In the genomic region with DNA sequence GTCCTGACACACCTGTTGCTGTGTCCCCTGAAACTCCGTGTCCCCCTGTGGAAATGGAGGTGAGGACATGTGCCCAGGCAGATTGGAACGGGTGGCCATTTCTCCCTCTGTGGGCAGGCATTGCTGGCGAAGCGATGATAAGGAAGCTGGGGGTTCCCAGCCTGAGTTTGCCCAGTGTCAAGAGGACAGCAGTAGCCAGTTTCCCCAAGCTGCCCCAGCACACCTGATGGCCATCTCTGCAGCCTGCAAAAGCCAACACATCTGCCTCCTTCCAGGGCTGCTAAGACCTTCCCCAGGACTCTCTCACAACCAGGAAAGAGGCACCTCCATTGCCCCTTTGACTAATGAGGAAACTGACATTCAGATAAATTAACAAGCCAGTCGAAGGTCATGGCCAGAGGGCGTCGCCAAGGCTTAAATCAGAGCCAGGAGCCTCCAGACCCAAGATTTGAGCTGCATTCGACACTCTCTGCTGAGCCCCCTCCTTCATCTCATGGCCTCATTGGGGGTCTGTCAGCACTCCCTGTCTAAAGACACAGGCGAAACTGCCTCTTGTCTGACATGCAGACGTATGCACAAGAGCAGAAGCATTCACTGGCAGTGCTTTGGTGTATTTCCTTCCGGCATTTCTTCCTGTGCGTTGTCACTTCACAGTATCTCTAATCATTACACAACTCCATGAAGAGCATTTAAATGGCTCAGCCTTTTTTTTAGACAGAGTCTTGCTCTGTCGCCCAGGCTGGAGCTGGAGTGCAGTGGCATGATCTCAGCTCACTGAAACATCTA, we compare ENCODE assay signal across 26 cellular contexts. TPM values are rescaled to one million over a fixed set of nuclear protein-coding genes. Genes with fewer than 3 reads are reported as not detected.
DNase-seq lines count a peak whose midpoint lies in the region; ATAC-seq, FAIRE-seq and TF ChIP-seq lines count a peak whose summit lies in the region.
"Had no signal": no experiment of that assay in that cellular context is flagged by ENCODE, and none has a peak within 500 bp of the region (broad histone marks: within the 10 kb centered on the region; RNA-seq: fewer than 3 reads in every experiment).

No MANE protein-coding gene starts in this region.

- H3K4me1 ChIP-seq in CD8-positive, alpha-beta T cell (ENCODE audit: insufficient read depth, low read length) = peaks cover 5% of the 10 kb centered on the region
- H3K4me1 ChIP-seq in H1 (replicated peaks in 1 of 4; ENCODE audit: control insufficient read depth in 3 of 4, insufficient read depth in 4 of 4, low read length in 3 of 4) (peaks cover 0 to 2% (median 0%) of the 10 kb centered on the region in 4 experiments; a peak in 1 of 7 replicates), osteoblast (ENCODE audit: insufficient read depth, low read length) (no peaks in the 10 kb centered on the region)
- H3K4me1 ChIP-seq: esophagus squamous epithelium had no signal

- no peaks in the 10 kb centered on the region for H3K79me1 ChIP-seq in H1 (ENCODE audit: low read depth, low read length)

- no peak overlapping the region for H3K14ac ChIP-seq in H1 (ENCODE audit: insufficient read length)

- no peaks in the 10 kb centered on the region for H3K23me2 ChIP-seq in H1 (ENCODE audit: low read depth, low read length)

- H3K56ac ChIP-seq in H1 (replicated peaks; ENCODE audit: insufficient read length, low read depth, low read length) = no peak overlapping the region

- 87% methylated on average over 13 of the region's 13 CpGs; no CpG with 5 or more reads in 1 of the 2 experiments for WGBS in H1 (ENCODE audit: extremely low coverage in 1 of 2, insufficient coverage in 1 of 2, insufficient read length in 1 of 2, insufficient replicate concordance in 2 of 2, low coverage in 1 of 2, low lambda C conversion rate in 2 of 2, missing lambda C conversion rate in 1 of 2), 2 experiments

- H3K4me3 Mint-ChIP-seq in CD8-positive, alpha-beta T cell = no peak overlapping the region
- H3K4me3 Mint-ChIP-seq: activated naive CD4-positive, alpha-beta T cell treated with anti-CD3 and anti-CD28 coated beads, Interleukin-2, amount 50 U/mL, for 24 hours; activated T-cell treated with anti-CD3 and anti-CD28 coated beads, Interleukin-2, amount 50 U/mL, for 72 hours had no signal

- TF ChIP-seq EP300 in H1 (IDR thresholded peaks at IDR 0.05; ENCODE audit: borderline replicate concordance in 1 of 2, low read depth in 2 of 2, low read length in 2 of 2) = no peak

- no peak for TF ChIP-seq POLR2A in H1 (IDR thresholded peaks at IDR 0.05; ENCODE audit: control extremely low read depth in 1 of 2, low read depth in 2 of 2, low read length in 2 of 2)

- CTCF ChIA-PET in CD8-positive, alpha-beta T cell (lab: Charles Lee) = interaction anchor here (0.6 kb wide), 1 partner anchor 757 kb away, joined by 3 read pairs; no protein-coding TSS in a partner anchor
- CTCF ChIA-PET in H1 (lab: Charles Lee; ENCODE audit: partially characterized antibody) = interaction anchor here (0.8 to 1.5 kb wide), 4 partner anchors 9 to 115 kb away, joined by 3 to 6 read pairs (median 3); no protein-coding TSS in a partner anchor

- H3K36me3 Mint-ChIP-seq in CD8-positive, alpha-beta T cell = no peaks in the 10 kb centered on the region
- H3K36me3 Mint-ChIP-seq: activated naive CD4-positive, alpha-beta T cell treated with anti-CD3 and anti-CD28 coated beads, Interleukin-2, amount 50 U/mL, for 24 hours had no signal

- H3K9me3 Mint-ChIP-seq in CD8-positive, alpha-beta T cell = no peaks in the 10 kb centered on the region
- H3K9me3 Mint-ChIP-seq: activated naive CD4-positive, alpha-beta T cell treated with anti-CD3 and anti-CD28 coated beads, Interleukin-2, amount 50 U/mL, for 24 hours; activated T-cell treated with anti-CD3 and anti-CD28 coated beads, Interleukin-2, amount 50 U/mL, for 72 hours had no signal

- TF ChIP-seq RAD21 in H1 (IDR thresholded peaks at IDR 0.05 in 1 of 2, conservative IDR thresholded peaks at IDR 0.05 in 1 of 2; ENCODE audit: low read depth in 2 of 2, low read length in 2 of 2) = no peak

- no peak overlapping the region for H2BK15ac ChIP-seq in H1 (ENCODE audit: low read length)

- no peaks in the 10 kb centered on the region for H3K9me3 ChIP-seq in CD8-positive, alpha-beta T cell (ENCODE audit: low read length)
- H3K9me3 ChIP-seq in H1 (ENCODE audit: insufficient read depth in 2 of 2, low read depth in 1 of 2, low read length in 1 of 2) (no peaks in the 10 kb centered on the region), osteoblast (ENCODE audit: low read depth, low read length) (no peaks in the 10 kb centered on the region)
- H3K9me3 ChIP-seq: esophagus squamous epithelium, gastroesophageal sphincter had no signal

- DNase-seq in CD8-positive, alpha-beta T cell = no peak
- DNase-seq in NOMO-1 (lab: John Stamatoyannopoulos, UW; ENCODE audit: unreplicated experiment in 2 of 2) (peak; percentile 4 to 47), H1 (ENCODE audit: low read depth in 1 of 2, low spot score in 2 of 2) (no peak), osteoblast (ENCODE audit: insufficient read length, low spot score, missing footprints) (peak; percentile 80), DMS53 (lab: John Stamatoyannopoulos, UW) (no peak)
- DNase-seq: activated CD4-positive, alpha-beta T cell treated with anti-CD3 and anti-CD28 coated beads for 1 hour; activated T-cell treated with anti-CD3 and anti-CD28 coated beads, Interleukin-2, amount 50 U/mL, for 72 hours; cerebellar nuclear complex; esophagus squamous epithelium; H7; KBM-7; mammary epithelial cell; MV-4-11; NCI-H1694 treated with DMSO at 0.1 percent for 48 hours; NCI-H526 treated with DMSO at 0.1 percent for 48 hours; SW 1271 had no signal

- no peaks in the 10 kb centered on the region for H3K36me3 ChIP-seq in CD8-positive, alpha-beta T cell (ENCODE audit: insufficient read depth, low read length)
- H3K36me3 ChIP-seq in H1 (ENCODE audit: control insufficient read depth in 2 of 4, insufficient read depth in 4 of 4, low read length in 3 of 4) (no peaks in the 10 kb centered on the region), osteoblast (ENCODE audit: insufficient read depth, low read length) (no peaks in the 10 kb centered on the region)
- H3K36me3 ChIP-seq: esophagus squamous epithelium, gastroesophageal sphincter had no signal

- H3K4ac ChIP-seq in H1 (replicated peaks; ENCODE audit: insufficient read length, low read depth, low read length) = no peak overlapping the region

- H4K20me1 ChIP-seq in H1 (replicated peaks in 1 of 2; ENCODE audit: control insufficient read depth in 1 of 2, insufficient read depth in 2 of 2, low read length in 2 of 2) = no peaks in the 10 kb centered on the region
- H4K20me1 ChIP-seq in osteoblast (ENCODE audit: insufficient read depth, low read length) = no peaks in the 10 kb centered on the region

- H2BK20ac ChIP-seq in H1 (ENCODE audit: low read length) = no peak overlapping the region

- H3K27me3 Mint-ChIP-seq in CD8-positive, alpha-beta T cell (ENCODE audit: low read depth) = no peaks in the 10 kb centered on the region
- H3K27me3 Mint-ChIP-seq: activated naive CD4-positive, alpha-beta T cell treated with anti-CD3 and anti-CD28 coated beads, Interleukin-2, amount 50 U/mL, for 24 hours had no signal

- H3K27me3 ChIP-seq in CD8-positive, alpha-beta T cell (ENCODE audit: insufficient read depth, low read length) = no peaks in the 10 kb centered on the region
- no peaks in the 10 kb centered on the region; a peak in 1 of 7 replicates for H3K27me3 ChIP-seq in H1 (replicated peaks in 1 of 4; ENCODE audit: control insufficient read depth in 3 of 4, extremely low read depth in 1 of 4, insufficient read depth in 3 of 4, low read length in 3 of 4)
- H3K27me3 ChIP-seq in osteoblast (ENCODE audit: insufficient read depth, low read length) = peaks cover 2% of the 10 kb centered on the region
- H3K27me3 ChIP-seq: gastroesophageal sphincter had no signal

- H3K9ac ChIP-seq in H1 (replicated peaks in 1 of 4; ENCODE audit: extremely low read depth in 1 of 4, low read depth in 3 of 4, low read length in 3 of 4) = no peak overlapping the region

- POLR2A ChIA-PET in CD8-positive, alpha-beta T cell (lab: Charles Lee) = no interaction called here
- POLR2A ChIA-PET in H1 (lab: Charles Lee; ENCODE audit: partially characterized antibody) = interaction anchor here (1.6 kb wide), 1 partner anchor 16 kb away, joined by 4 read pairs; no protein-coding TSS in a partner anchor

- TF ChIP-seq CTCF in CD8-positive, alpha-beta T cell (IDR thresholded peaks at IDR 0.05) = no peak
- TF ChIP-seq CTCF in H1 (IDR thresholded peaks at IDR 0.05; ENCODE audit: control extremely low read depth in 1 of 3, insufficient read depth in 1 of 3, low read depth in 1 of 3, low read length in 3 of 3) (no peak), osteoblast (IDR thresholded peaks at IDR 0.05; ENCODE audit: extremely low read depth, low read depth, low read length) (no peak)

- no peak for ATAC-seq in CD8-positive, alpha-beta T cell
- ATAC-seq in GM19395 (IDR thresholded peaks at IDR 0.05; ENCODE audit: unreplicated experiment) (no peak), GM18873 (IDR thresholded peaks at IDR 0.05; ENCODE audit: low FRiP score, unreplicated experiment) (no peak)
- ATAC-seq: activated T-cell treated with anti-CD3 and anti-CD28 coated beads, Interleukin-2, amount 50 U/mL, for 72 hours; gastroesophageal sphincter; Right ventricle myocardium inferior; sciatic nerve had no signal

- intact Hi-C loops in CD8-positive, alpha-beta T cell (cut with DNase I, micrococcal nuclease) = no loop called here

- peaks cover 5% of the 10 kb centered on the region for H3K4me1 Mint-ChIP-seq in CD8-positive, alpha-beta T cell (ENCODE audit: low read depth)
- H3K4me1 Mint-ChIP-seq: activated naive CD4-positive, alpha-beta T cell treated with anti-CD3 and anti-CD28 coated beads, Interleukin-2, amount 50 U/mL, for 24 hours had no signal

- H2AFZ ChIP-seq in H1 (ENCODE audit: low read length) (no peak overlapping the region), osteoblast (ENCODE audit: low read length) (no peak overlapping the region)

- FAIRE-seq in H1 (lab: Jason Lieb, UNC) = no peak
- FAIRE-seq: astrocyte, islet of Langerhans had no signal

- H3K18ac ChIP-seq in H1 (ENCODE audit: extremely low read depth, low read length) = no peak overlapping the region

- no peak overlapping the region for H2BK120ac ChIP-seq in H1 (replicated peaks; ENCODE audit: low read depth, low read length)

- H2AK5ac ChIP-seq in H1 (ENCODE audit: low read depth, low read length) = no peak overlapping the region

- H3K4me3 ChIP-seq in CD8-positive, alpha-beta T cell (ENCODE audit: low read depth, low read length) = no peak overlapping the region
- H3K4me3 ChIP-seq in H1 (ENCODE audit: extremely low read depth in 1 of 4, insufficient read depth in 2 of 4, low read depth in 3 of 4, low read length in 4 of 4) = no peak overlapping the region
- H3K4me3 ChIP-seq in osteoblast (ENCODE audit: insufficient read depth, low read length) = no peak overlapping the region
- H3K4me3 ChIP-seq: esophagus squamous epithelium, gastroesophageal sphincter had no signal

- no peak overlapping the region for H2BK5ac ChIP-seq in H1 (ENCODE audit: low read depth, low read length)

- no peak overlapping the region for H3K4me2 ChIP-seq in H1 (ENCODE audit: insufficient read depth in 1 of 2, low read depth in 2 of 2, low read length in 2 of 2)
- no peak overlapping the region for H3K4me2 ChIP-seq in osteoblast (ENCODE audit: insufficient read depth, low read length)

- no peak overlapping the region for H4K5ac ChIP-seq in H1 (ENCODE audit: insufficient read length, low read depth, low read length)

- H3K27ac ChIP-seq in CD8-positive, alpha-beta T cell (ENCODE audit: low read depth, low read length) = no peak overlapping the region
- no peak overlapping the region for H3K27ac ChIP-seq in H1 (ENCODE audit: low read depth, low read length)
- no peak overlapping the region for H3K27ac ChIP-seq in osteoblast (ENCODE audit: low read depth, low read length)
- H3K27ac ChIP-seq: esophagus squamous epithelium, gastroesophageal sphincter had no signal

- H4K91ac ChIP-seq in H1 (replicated peaks; ENCODE audit: insufficient read length, low read length) = no peak overlapping the region

- H3K27ac Mint-ChIP-seq in CD8-positive, alpha-beta T cell = peak overlapping the region; percentile 41
- H3K27ac Mint-ChIP-seq: activated naive CD4-positive, alpha-beta T cell treated with anti-CD3 and anti-CD28 coated beads, Interleukin-2, amount 50 U/mL, for 24 hours; activated T-cell treated with anti-CD3 and anti-CD28 coated beads, Interleukin-2, amount 50 U/mL, for 72 hours had no signal

- H3K23ac ChIP-seq in H1 (ENCODE audit: insufficient read length) = no peak overlapping the region

- no peaks in the 10 kb centered on the region for H3K79me2 ChIP-seq in H1 (ENCODE audit: control insufficient read depth in 1 of 2, insufficient read depth in 2 of 2, low read length in 2 of 2)
- H3K79me2 ChIP-seq in osteoblast (ENCODE audit: insufficient read depth, low read length) = no peaks in the 10 kb centered on the region

- H4K8ac ChIP-seq in H1 (ENCODE audit: extremely low read depth, insufficient read depth, low read length) = peak overlapping the region; percentile 76; the same call in 1 of the 2 replicates

- H2BK12ac ChIP-seq in H1 (ENCODE audit: low read depth, low read length) = no peak overlapping the region

RNA-seq across cellular contexts. Expression of gene WNK2, which starts 10.4 kb away (rescaled TPM):
- total RNA-seq in CD8-positive, alpha-beta T cell = under 1 TPM; 0.25 to 0.30 TPM
- 87.2 and 89.2 TPM in 2 replicates for total RNA-seq in H1 (2021; fragmentation: NEBNext Ultra II Directional; extraction: Animal tissue kit (Norgen Biotek cat#: 25700))
- 12.0 and 20.6 TPM in 2 replicates for polyA plus RNA-seq in H1 (2011; rRNA removed)
- polyA plus RNA-seq in H1 (2011; cell fraction: cytosol; rRNA removed) = 11.5 TPM
- polyA plus RNA-seq in H1 (2011; cell fraction: nucleus; rRNA removed) = 51.7 TPM
- 69.6 to 91.7 TPM (median 76.7 TPM) in 4 replicates for polyA plus RNA-seq in H1 (2012, experiment 1 of 2)
- 42.2 TPM for polyA plus RNA-seq in H1 (2012, experiment 2 of 2)
- polyA plus RNA-seq in H1 (2013, experiment 1 of 2) = 48.8 TPM
- 43.7 TPM for polyA plus RNA-seq in H1 (2013, experiment 2 of 2)
- 22.2 and 25.3 TPM in 2 replicates for polyA minus RNA-seq in H1 (2011; rRNA and poly(A)+ RNA removed)
- 43.6 TPM for polyA minus RNA-seq in H1 (2011; cell fraction: cytosol; rRNA and poly(A)+ RNA removed)
- 37.6 TPM for polyA minus RNA-seq in H1 (2011; cell fraction: nucleus; rRNA and poly(A)+ RNA removed)
- total RNA-seq in osteoblast = not detected in 2 replicates
- total RNA-seq: myocyte had no signal
- polyA plus RNA-seq: AG04450 had no signal

RNA-seq across cellular contexts. Expression of gene NINJ1, which starts 39.5 kb away (rescaled TPM):
- total RNA-seq in CD8-positive, alpha-beta T cell = 100 to 1,000 TPM; 214 to 229 TPM
- total RNA-seq in H1 (2021; fragmentation: NEBNext Ultra II Directional; extraction: Animal tissue kit (Norgen Biotek cat#: 25700)) = 28.2 TPM in 2 replicates
- polyA plus RNA-seq in H1 (2011; rRNA removed) = 65.6 and 88.0 TPM in 2 replicates
- 45.5 TPM for polyA plus RNA-seq in H1 (2011; cell fraction: cytosol; rRNA removed)
- polyA plus RNA-seq in H1 (2011; cell fraction: nucleus; rRNA removed) = 45.0 TPM
- polyA plus RNA-seq in H1 (2012, experiment 1 of 2) = 32.2 to 46.6 TPM (median 40.1 TPM) in 4 replicates
- 36.1 TPM for polyA plus RNA-seq in H1 (2012, experiment 2 of 2)
- polyA plus RNA-seq in H1 (2013, experiment 1 of 2) = 32.5 TPM
- 34.8 TPM for polyA plus RNA-seq in H1 (2013, experiment 2 of 2)
- polyA minus RNA-seq in H1 (2011; rRNA and poly(A)+ RNA removed) = 13.6 and 14.1 TPM in 2 replicates
- 17.8 TPM for polyA minus RNA-seq in H1 (2011; cell fraction: cytosol; rRNA and poly(A)+ RNA removed)
- 19.2 TPM for polyA minus RNA-seq in H1 (2011; cell fraction: nucleus; rRNA and poly(A)+ RNA removed)
- total RNA-seq in osteoblast = 33.6 and 34.7 TPM in 2 replicates

Comparison
In these comparisons a context has a peak if more than half of its experiments do, and no peak if none do; other contexts are left out.
1. DNase-seq: peak in NOMO-1 (2 of 2) and osteoblast (single experiment); none in CD8-positive, alpha-beta T cell (0 of 7), H1 (0 of 2) and DMS53 (single experiment).
2. RNA of gene WNK2, which starts 10.4 kb away (total RNA-seq): 87.2 to 89.2 TPM in H1; 0.25 to 0.30 TPM in CD8-positive, alpha-beta T cell and not detected in osteoblast; every median in the first group is over 10 times any median in the second.